ENCODE assay signal across 10 cellular contexts in genomic region chr1:239719642-239720258, GRCh38.
DNase-seq lines count a peak whose midpoint lies in the region; ATAC-seq and TF ChIP-seq lines count a peak whose summit lies in the region.
"Had no signal": no experiment of that assay in that cellular context is flagged by ENCODE, and none has a peak within 500 bp of the region (broad histone marks: within the 10 kb centered on the region; RNA-seq: fewer than 3 reads in every experiment).

No MANE protein-coding gene starts in this region.

- no peaks in the 10 kb centered on the region for H3K36me3 ChIP-seq in colonic mucosa

- H3K9me3 Mint-ChIP-seq in activated B cell treated with CpG ODN at 0.5 μM for 24 hours: no peaks in the 10 kb centered on the region
- no peaks in the 10 kb centered on the region for H3K9me3 Mint-ChIP-seq in osteocyte (ENCODE audit: unreplicated experiment)
- H3K9me3 Mint-ChIP-seq: neural crest cell had no signal

- peaks cover 12% of the 10 kb centered on the region for H3K4me1 Mint-ChIP-seq in activated B cell treated with CpG ODN at 0.5 μM for 24 hours
- H3K4me1 Mint-ChIP-seq in osteocyte (ENCODE audit: unreplicated experiment): no peaks in the 10 kb centered on the region
- H3K4me1 Mint-ChIP-seq: neural crest cell had no signal

- H3K4me1 ChIP-seq in colonic mucosa: no peaks in the 10 kb centered on the region

- intact Hi-C loops in activated B cell treated with CpG ODN at 0.5 μM for 24 hours (cut with micrococcal nuclease) (no loop called here), colonic mucosa (cut with DNase I) (no loop called here)

- TF ChIP-seq CTCF in activated B cell treated with CpG ODN at 0.5 μM for 24 hours (IDR thresholded peaks at IDR 0.05): no peak
- no peak for TF ChIP-seq CTCF in colonic mucosa (IDR thresholded peaks at IDR 0.05)
- no peak for TF ChIP-seq CTCF in osteocyte (IDR thresholded peaks at IDR 0.05)

- H3K4me3 Mint-ChIP-seq in activated B cell treated with CpG ODN at 0.5 μM for 24 hours (peak overlapping the region; percentile 29), osteocyte (ENCODE audit: unreplicated experiment) (no peak overlapping the region)
- H3K4me3 Mint-ChIP-seq: neural crest cell had no signal

- no peak overlapping the region for H3K27ac Mint-ChIP-seq in activated B cell treated with CpG ODN at 0.5 μM for 24 hours
- H3K27ac Mint-ChIP-seq in osteocyte (ENCODE audit: unreplicated experiment): no peak overlapping the region

- H3K9ac ChIP-seq in colonic mucosa (ENCODE audit: low read depth in 2 of 2, low read length in 2 of 2): no peak overlapping the region

- H3K36me3 Mint-ChIP-seq in activated B cell treated with CpG ODN at 0.5 μM for 24 hours (ENCODE audit: low read depth) (no peaks in the 10 kb centered on the region), osteocyte (ENCODE audit: unreplicated experiment) (no peaks in the 10 kb centered on the region)

- no peak overlapping the region for H3K4me3 ChIP-seq in colonic mucosa
- H3K4me3 ChIP-seq: GM12878 had no signal

- CTCF ChIA-PET in activated B cell treated with CpG ODN at 0.5 μM for 24 hours (lab: Charles Lee): no interaction called here

- no peaks in the 10 kb centered on the region for H3K9me3 ChIP-seq in colonic mucosa

- H3K27ac ChIP-seq in colonic mucosa: peak overlapping the region; percentile 16

- H3K27me3 Mint-ChIP-seq in activated B cell treated with CpG ODN at 0.5 μM for 24 hours: no peaks in the 10 kb centered on the region
- peaks cover 11% of the 10 kb centered on the region for H3K27me3 Mint-ChIP-seq in osteocyte (ENCODE audit: unreplicated experiment)

- POLR2A ChIA-PET in activated B cell treated with CpG ODN at 0.5 μM for 24 hours (lab: Charles Lee): no interaction called here

- no peaks in the 10 kb centered on the region for H3K27me3 ChIP-seq in colonic mucosa

- ATAC-seq in activated B cell treated with CpG ODN at 0.5 μM for 24 hours (ENCODE audit: low read depth): no peak
- no peak for ATAC-seq in GM21737 (IDR thresholded peaks at IDR 0.05; ENCODE audit: unreplicated experiment)
- ATAC-seq: GM12878 had no signal

- DNase-seq in KG1 (lab: John Stamatoyannopoulos, UW): peak; percentile 66
- no peak for DNase-seq in activated B cell treated with CpG ODN at 0.5 μM for 24 hours
- peak; percentile 25 for DNase-seq in colonic mucosa
- DNase-seq in stimulated activated CD8-positive, alpha-beta memory T cell treated with anti-CD3 and anti-CD28 coated beads, Interleukin-15, amount 100 ng/mL, for 4 hours (ENCODE audit: low read depth in 2 of 2): peak; percentile 4 to 21
- DNase-seq in osteocyte (ENCODE audit: extremely low spot score, unreplicated experiment): no peak
- no peak for DNase-seq in A172 (ENCODE audit: low spot score)
- DNase-seq in Ammon's horn (ENCODE audit: low spot score): no peak

Comparison
In these comparisons a context has a peak if more than half of its experiments do, and no peak if none do; other contexts are left out.
1. DNase-seq: peak in KG1 (single experiment), colonic mucosa (single experiment) and stimulated activated CD8-positive, alpha-beta memory T cell treated with anti-CD3 and anti-CD28 coated beads, Interleukin-15, amount 100 ng/mL, for 4 hours (2 of 2); none in activated B cell treated with CpG ODN at 0.5 μM for 24 hours (single experiment), osteocyte (single experiment), A172 (single experiment) and Ammon's horn (single experiment).